8 cellular contexts compared by ENCODE assay signal in the genomic region with DNA sequence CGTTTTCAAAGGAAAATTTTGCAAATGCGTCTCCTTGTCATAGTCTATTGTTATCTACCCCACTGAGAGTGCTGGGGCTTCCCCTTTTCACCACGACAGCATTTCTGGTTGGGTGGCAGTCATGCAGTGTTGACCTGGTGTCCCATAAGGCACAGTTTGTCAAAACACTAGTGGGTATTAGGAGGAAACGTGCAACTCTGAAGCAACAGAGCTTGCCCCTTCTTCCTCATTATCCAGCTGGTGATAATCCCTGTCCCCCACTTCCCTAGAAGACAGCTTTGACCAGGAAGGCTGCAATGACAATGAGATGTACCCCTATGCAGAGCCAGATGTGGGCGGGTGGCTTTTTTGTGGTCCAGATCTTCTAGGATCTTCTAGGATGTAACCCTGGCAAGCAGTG. TPM values are rescaled to one million over a fixed set of nuclear protein-coding genes. Genes with fewer than 3 reads are reported as not detected.
DNase-seq lines count a peak whose midpoint lies in the region; ATAC-seq and TF ChIP-seq lines count a peak whose summit lies in the region.

No MANE protein-coding gene starts in this region.

- peak; percentile 46 for ATAC-seq in GM18511 (IDR thresholded peaks at IDR 0.05; ENCODE audit: unreplicated experiment)
- peak; percentile 42 for ATAC-seq in HG02884 (IDR thresholded peaks at IDR 0.05; ENCODE audit: unreplicated experiment)
- ATAC-seq in T-helper 17 cell, result peak; percentile 72
- ATAC-seq in stimulated activated memory B cell treated with anti-CD40 and anti-IgM and Interleukin-4, amounts not matched to agents 10 μg/mL and 1 μg/mL and 100 μg/mL, for 72 hours, result peak; percentile 82

- H3K27ac Mint-ChIP-seq in T-helper 17 cell (peak overlapping the region; percentile 94), Calu3 (ENCODE audit: unreplicated experiment) (no peak overlapping the region)
- peak overlapping the region; percentile 91 for H3K27ac Mint-ChIP-seq in stimulated activated memory B cell treated with anti-CD40 and anti-IgM and Interleukin-4, amounts not matched to agents 10 μg/mL and 1 μg/mL and 100 μg/mL, for 72 hours

- BruUV-seq in Calu3 (replicated peaks; lab: Mats Ljungman, UMichigan), result no TSS peak

- CTCF ChIA-PET in Calu3 (lab: Charles Lee), result interaction anchor here (1.1 kb wide), 1 partner anchor 38 kb away, joined by 3 read pairs; no protein-coding TSS in a partner anchor

- intact Hi-C loops in Calu3 (cut with micrococcal nuclease; ENCODE audit: unreplicated experiment), result loop anchor here (5.0 kb wide), 1 partner anchor 90 kb away; no protein-coding TSS in a partner anchor

- peak in 2 of 3 donors; percentile 10 to 14 for DNase-seq in T-helper 17 cell
- DNase-seq in coronary artery (ENCODE audit: low spot score), result no peak
- DNase-seq in Calu3, result no peak
- no peak for DNase-seq in KG1 (lab: John Stamatoyannopoulos, UW)
- DNase-seq in NCI-H2107 treated with DMSO at 0.1 percent for 48 hours (lab: John Stamatoyannopoulos, UW; ENCODE audit: unreplicated experiment), result no peak

- TF ChIP-seq CTCF in coronary artery (IDR thresholded peaks at IDR 0.05), result no peak
- no peak for TF ChIP-seq CTCF in Calu3 (IDR thresholded peaks at IDR 0.05; ENCODE audit: unreplicated experiment)

- H3K9me3 Mint-ChIP-seq in stimulated activated memory B cell treated with anti-CD40 and anti-IgM and Interleukin-4, amounts not matched to agents 10 μg/mL and 1 μg/mL and 100 μg/mL, for 72 hours, result no peaks in the 10 kb centered on the region
- H3K9me3 Mint-ChIP-seq in Calu3 (ENCODE audit: low read depth, unreplicated experiment), result no peaks in the 10 kb centered on the region

- peak overlapping the region; percentile 96 for H3K4me3 ChIP-seq in coronary artery

- H3K27me3 Mint-ChIP-seq in T-helper 17 cell (no peaks in the 10 kb centered on the region), Calu3 (ENCODE audit: unreplicated experiment) (peaks cover 12% of the 10 kb centered on the region)
- H3K27me3 Mint-ChIP-seq in stimulated activated memory B cell treated with anti-CD40 and anti-IgM and Interleukin-4, amounts not matched to agents 10 μg/mL and 1 μg/mL and 100 μg/mL, for 72 hours, result no peaks in the 10 kb centered on the region

- no peaks in the 10 kb centered on the region for H3K9me3 ChIP-seq in T-helper 17 cell (ENCODE audit: control insufficient read depth, low read length, poor library complexity, severe bottlenecking)

- H3K4me3 Mint-ChIP-seq in T-helper 17 cell (peak overlapping the region; percentile 90), Calu3 (ENCODE audit: low read depth, unreplicated experiment) (no peak overlapping the region)
- H3K4me3 Mint-ChIP-seq in stimulated activated memory B cell treated with anti-CD40 and anti-IgM and Interleukin-4, amounts not matched to agents 10 μg/mL and 1 μg/mL and 100 μg/mL, for 72 hours, result peak overlapping the region; percentile 84

- H3K36me3 Mint-ChIP-seq in T-helper 17 cell (ENCODE audit: low read depth), result no peaks in the 10 kb centered on the region
- H3K36me3 Mint-ChIP-seq in stimulated activated memory B cell treated with anti-CD40 and anti-IgM and Interleukin-4, amounts not matched to agents 10 μg/mL and 1 μg/mL and 100 μg/mL, for 72 hours, result no peaks in the 10 kb centered on the region
- H3K36me3 Mint-ChIP-seq in Calu3 (ENCODE audit: insufficient read depth, unreplicated experiment), result no peaks in the 10 kb centered on the region

- H3K4me1 Mint-ChIP-seq in T-helper 17 cell (peaks cover 35% of the 10 kb centered on the region), Calu3 (ENCODE audit: low read depth, unreplicated experiment) (no peaks in the 10 kb centered on the region)
- peaks cover 55% of the 10 kb centered on the region for H3K4me1 Mint-ChIP-seq in stimulated activated memory B cell treated with anti-CD40 and anti-IgM and Interleukin-4, amounts not matched to agents 10 μg/mL and 1 μg/mL and 100 μg/mL, for 72 hours

- H3K27ac ChIP-seq in coronary artery, result peak overlapping the region; percentile 98 to 99

RNA-seq across cellular contexts. Expression of gene TBC1D1, which starts 1.8 kb away (rescaled TPM):
- total RNA-seq in T-helper 17 cell, result 10 to 100 TPM; 45.5 to 51.1 TPM
- total RNA-seq in Calu3 (2022), result 37.2 and 39.8 TPM in 2 replicates

Comparison
In these comparisons a context has a peak if more than half of its experiments do, and no peak if none do; other contexts are left out.
1. DNase-seq: peak in T-helper 17 cell (2 of 3); none in coronary artery (single experiment), Calu3 (single experiment), KG1 (single experiment) and NCI-H2107 treated with DMSO at 0.1 percent for 48 hours (single experiment).
2. Peak in every context shown above with its lines, with median percentiles within 50 percentile points of each other: ATAC-seq.